Comparison of ENCODE assay signal across 8 cellular contexts in genomic region chr1:51234721-51235425, GRCh38. TPM values are rescaled to one million over a fixed set of nuclear protein-coding genes. Genes with fewer than 3 reads are reported as not detected.
DNase-seq lines count a peak whose midpoint lies in the region; ATAC-seq lines count a peak whose summit lies in the region.

No MANE protein-coding gene starts in this region.

- H3K36me3 Mint-ChIP-seq in activated naive CD4-positive, alpha-beta T cell treated with anti-CD3 and anti-CD28 coated beads, Interleukin-2, amount 50 U/mL, for 72 hours, result no peaks in the 10 kb centered on the region

- H3K9me3 ChIP-seq in ES-I3 (ENCODE audit: control insufficient read depth, insufficient read depth, low read length), result no peaks in the 10 kb centered on the region

- DNase-seq in H4 (ENCODE audit: low spot score) (peak; percentile 78), M059J (ENCODE audit: low read depth) (peak; percentile 87), RPMI8226 (peak; percentile 98), left ventricle myocardium superior (peak; percentile 64), sciatic nerve (ENCODE audit: low spot score) (peak; percentile 81), SKM-1 treated with dmso at 0.1 percent for 144 hours (lab: John Stamatoyannopoulos, UW; ENCODE audit: unreplicated experiment) (no peak)
- DNase-seq in activated naive CD4-positive, alpha-beta T cell treated with anti-CD3 and anti-CD28 coated beads, Interleukin-2, amount 50 U/mL, for 72 hours (ENCODE audit: low spot score in 2 of 2), result peak in 1 of 2 donors; percentile 42

- no peak overlapping the region for H3K27ac Mint-ChIP-seq in activated naive CD4-positive, alpha-beta T cell treated with anti-CD3 and anti-CD28 coated beads, Interleukin-2, amount 50 U/mL, for 72 hours

- peak overlapping the region; percentile 100 for H3K9ac ChIP-seq in ES-I3 (ENCODE audit: low read depth, low read length)

- H3K9me3 Mint-ChIP-seq in activated naive CD4-positive, alpha-beta T cell treated with anti-CD3 and anti-CD28 coated beads, Interleukin-2, amount 50 U/mL, for 72 hours, result no peaks in the 10 kb centered on the region

- peaks cover 17% of the 10 kb centered on the region for H3K4me1 ChIP-seq in ES-I3 (ENCODE audit: insufficient read depth, low read length)

- intact Hi-C loops in left ventricle myocardium superior (cut with micrococcal nuclease) (no loop called here), sciatic nerve (cut with DNase I) (no loop called here)

- ATAC-seq in activated naive CD4-positive, alpha-beta T cell treated with anti-CD3 and anti-CD28 coated beads, Interleukin-2, amount 50 U/mL, for 72 hours, result peak; percentile 14 to 32
- ATAC-seq in left ventricle myocardium superior, result no peak
- ATAC-seq in sciatic nerve, result peak; percentile 29

- no peaks in the 10 kb centered on the region for H3K36me3 ChIP-seq in ES-I3 (ENCODE audit: insufficient read depth, low read length)

RNA-seq across cellular contexts. Expression of gene RNF11, which starts 1.2 kb away (rescaled TPM):
- total RNA-seq in H4 (2014; rRNA removed; shearing (Covaris generic)), result 115 and 123 TPM in 2 replicates
- total RNA-seq in M059J (2014; rRNA removed; shearing (Covaris generic)), result 195 and 237 TPM in 2 replicates
- 10 to 100 TPM; 22.2 to 26.6 TPM for total RNA-seq in activated naive CD4-positive, alpha-beta T cell treated with anti-CD3 and anti-CD28 coated beads, Interleukin-2, amount 50 U/mL, for 72 hours
- total RNA-seq in left ventricle myocardium superior, result 118 TPM
- total RNA-seq in sciatic nerve, result 98.6 TPM
